1 cellular context compared by ENCODE assay signal in genomic region chr16:17939723-17940122, GRCh38.
TF ChIP-seq lines count a peak whose summit lies in the region.

No MANE protein-coding gene starts in this region.

TF ChIP-seq in GM12878, 131 proteins besides CTCF, POLR2A, EP300 and RAD21 (continued from another document):
- peak; percentile 29; the same call in 1 of the 2 replicates for TF ChIP-seq POLR2AphosphoS5 (IDR thresholded peaks at IDR 0.05; ENCODE audit: low read length)
- TF ChIP-seq ZNF622 (IDR thresholded peaks at IDR 0.05) = no peak
- 0 out of 2 replicates have a peak, but pooled peaks have one; percentile 39 for TF ChIP-seq YY1 (IDR thresholded peaks at IDR 0.05; ENCODE audit: low read depth, low read length)
- TF ChIP-seq CEBPZ (IDR thresholded peaks at IDR 0.05; ENCODE audit: low read depth, low read length) = no peak
- TF ChIP-seq FOXM1 (IDR thresholded peaks at IDR 0.05; ENCODE audit: low read depth, low read length) = no peak
- TF ChIP-seq CHD1 (IDR thresholded peaks at IDR 0.05; ENCODE audit: low read depth, low read length) = no peak
- TF ChIP-seq RAD51 (IDR thresholded peaks at IDR 0.05) = peak; percentile 68; the same call in 1 of the 2 replicates
- TF ChIP-seq RUNX3 (IDR thresholded peaks at IDR 0.05; ENCODE audit: low read length) = peak; percentile 70
- no peak for TF ChIP-seq ZZZ3 (IDR thresholded peaks at IDR 0.05; ENCODE audit: control insufficient read depth, insufficient read length, low read depth)
- TF ChIP-seq BCL11A (IDR thresholded peaks at IDR 0.05; ENCODE audit: low read depth, low read length) = no peak
- no peak for TF ChIP-seq ATF7 (IDR thresholded peaks at IDR 0.05; ENCODE audit: low read depth)
- no peak for TF ChIP-seq GABPA (IDR thresholded peaks at IDR 0.05; ENCODE audit: low read depth)
- no peak for TF ChIP-seq MEF2B (IDR thresholded peaks at IDR 0.05; ENCODE audit: partially characterized antibody, poor library complexity, severe bottlenecking)
